Comparison of ENCODE assay signal across 1 cellular context in the genomic region with DNA sequence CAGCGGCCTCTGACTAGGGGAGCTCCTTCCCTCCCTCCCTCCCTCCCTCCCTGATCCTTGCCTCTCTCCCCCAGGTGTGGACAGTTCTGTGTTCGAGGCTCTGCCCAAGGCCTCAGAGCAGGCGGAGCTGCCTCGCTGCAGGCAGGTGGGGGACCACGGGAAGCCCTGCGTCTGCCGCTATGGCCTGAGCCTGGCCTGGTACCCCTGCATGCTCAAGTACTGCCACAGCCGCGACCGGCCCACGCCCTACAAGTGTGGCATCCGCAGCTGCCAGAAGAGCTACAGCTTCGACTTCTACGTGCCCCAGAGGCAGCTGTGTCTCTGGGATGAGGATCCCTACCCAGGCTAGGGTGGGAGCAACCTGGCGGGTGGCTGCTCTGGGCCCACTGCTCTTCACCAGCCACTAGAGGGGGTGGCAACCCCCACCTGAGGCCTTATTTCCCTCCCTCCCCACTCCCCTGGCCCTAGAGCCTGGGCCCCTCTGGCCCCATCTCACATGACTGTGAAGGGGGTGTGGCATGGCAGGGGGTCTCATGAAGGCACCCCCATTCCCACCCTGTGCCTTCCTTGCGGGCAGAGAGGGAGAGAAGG.
TF ChIP-seq lines count a peak whose summit lies in the region.

No MANE protein-coding gene starts in this region.

TF ChIP-seq in GM23338, 12 proteins besides CTCF, POLR2A, EP300 and RAD21 (continued from another document):
- TF ChIP-seq ZNF462 (CRISPR knock-in tag; IDR thresholded peaks at IDR 0.05) = no peak
- TF ChIP-seq, protein P1, sequence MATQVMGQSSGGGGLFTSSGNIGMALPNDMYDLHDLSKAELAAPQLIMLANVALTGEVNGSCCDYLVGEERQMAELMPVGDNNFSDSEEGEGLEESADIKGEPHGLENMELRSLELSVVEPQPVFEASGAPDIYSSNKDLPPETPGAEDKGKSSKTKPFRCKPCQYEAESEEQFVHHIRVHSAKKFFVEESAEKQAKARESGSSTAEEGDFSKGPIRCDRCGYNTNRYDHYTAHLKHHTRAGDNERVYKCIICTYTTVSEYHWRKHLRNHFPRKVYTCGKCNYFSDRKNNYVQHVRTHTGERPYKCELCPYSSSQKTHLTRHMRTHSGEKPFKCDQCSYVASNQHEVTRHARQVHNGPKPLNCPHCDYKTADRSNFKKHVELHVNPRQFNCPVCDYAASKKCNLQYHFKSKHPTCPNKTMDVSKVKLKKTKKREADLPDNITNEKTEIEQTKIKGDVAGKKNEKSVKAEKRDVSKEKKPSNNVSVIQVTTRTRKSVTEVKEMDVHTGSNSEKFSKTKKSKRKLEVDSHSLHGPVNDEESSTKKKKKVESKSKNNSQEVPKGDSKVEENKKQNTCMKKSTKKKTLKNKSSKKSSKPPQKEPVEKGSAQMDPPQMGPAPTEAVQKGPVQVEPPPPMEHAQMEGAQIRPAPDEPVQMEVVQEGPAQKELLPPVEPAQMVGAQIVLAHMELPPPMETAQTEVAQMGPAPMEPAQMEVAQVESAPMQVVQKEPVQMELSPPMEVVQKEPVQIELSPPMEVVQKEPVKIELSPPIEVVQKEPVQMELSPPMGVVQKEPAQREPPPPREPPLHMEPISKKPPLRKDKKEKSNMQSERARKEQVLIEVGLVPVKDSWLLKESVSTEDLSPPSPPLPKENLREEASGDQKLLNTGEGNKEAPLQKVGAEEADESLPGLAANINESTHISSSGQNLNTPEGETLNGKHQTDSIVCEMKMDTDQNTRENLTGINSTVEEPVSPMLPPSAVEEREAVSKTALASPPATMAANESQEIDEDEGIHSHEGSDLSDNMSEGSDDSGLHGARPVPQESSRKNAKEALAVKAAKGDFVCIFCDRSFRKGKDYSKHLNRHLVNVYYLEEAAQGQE (IDR thresholded peaks at IDR 0.05; ENCODE audit: unreplicated experiment) = no peak
- TF ChIP-seq ZNF331 (CRISPR knock-in tag; IDR thresholded peaks at IDR 0.05; ENCODE audit: low read depth) = no peak
- no peak for TF ChIP-seq POLR2AphosphoS5 (IDR thresholded peaks at IDR 0.05; ENCODE audit: low read depth)
- no peak for TF ChIP-seq ZNF114 (CRISPR knock-in tag; IDR thresholded peaks at IDR 0.05)
- TF ChIP-seq NANOG (IDR thresholded peaks at IDR 0.05; ENCODE audit: borderline replicate concordance) = no peak
TF ChIP-seq in GM23338: peak in this region for 0.
